8 cellular contexts compared by ENCODE assay signal in genomic region chr19:1132625-1133383, GRCh38. TPM values are rescaled to one million over a fixed set of nuclear protein-coding genes. Genes with fewer than 3 reads are reported as not detected.
DNase-seq lines count a peak whose midpoint lies in the region; ATAC-seq, FAIRE-seq and TF ChIP-seq lines count a peak whose summit lies in the region.

No MANE protein-coding gene starts in this region.

- H3K4me2 ChIP-seq in fibroblast of lung (ENCODE audit: extremely low read depth, insufficient read depth, low read length) = peak overlapping the region; percentile 85

- H3K36me3 ChIP-seq in ACC112 (ENCODE audit: insufficient read depth, low read length) (peaks cover 16% of the 10 kb centered on the region; the same call in 1 of the 2 replicates), fibroblast of lung (ENCODE audit: control insufficient read depth, insufficient read depth, low read length) (peaks cover 15% of the 10 kb centered on the region), gastrocnemius medialis (no peaks in the 10 kb centered on the region)

- in situ Hi-C loops in gastrocnemius medialis (cut with MboI; ENCODE audit: low sequenced_read_pairs in 4 of 4) = no loop called here

- peak; percentile 1 for ATAC-seq in GM21515 (IDR thresholded peaks at IDR 0.05; ENCODE audit: unreplicated experiment)
- ATAC-seq in gastrocnemius medialis = no peak

- no peaks in the 10 kb centered on the region for H3K27me3 Mint-ChIP-seq in T-helper 1 cell treated with Interleukin-12 subunit alpha and Interleukin-12 subunit beta and Interleukin-4 antibody, amounts not matched to agents 30 μg/mL and 1 μg/mL, for 36 hours (ENCODE audit: low read depth)

- H3K4me1 ChIP-seq in ACC112 (ENCODE audit: control insufficient read depth, insufficient read depth, low read length, unreplicated experiment) = peaks cover 12% of the 10 kb centered on the region
- peaks cover 4% of the 10 kb centered on the region for H3K4me1 ChIP-seq in fibroblast of lung (ENCODE audit: control insufficient read depth, extremely low read depth, insufficient read depth, low read length)
- peaks cover 21 to 32% of the 10 kb centered on the region in 2 donors for H3K4me1 ChIP-seq in gastrocnemius medialis

- no peak for TF ChIP-seq POLR2A in gastrocnemius medialis (IDR thresholded peaks at IDR 0.05)

- peak overlapping the region; percentile 82 for H3K27ac Mint-ChIP-seq in T-helper 1 cell treated with Interleukin-12 subunit alpha and Interleukin-12 subunit beta and Interleukin-4 antibody, amounts not matched to agents 30 μg/mL and 1 μg/mL, for 36 hours

- H3K4me1 Mint-ChIP-seq in T-helper 1 cell treated with Interleukin-12 subunit alpha and Interleukin-12 subunit beta and Interleukin-4 antibody, amounts not matched to agents 30 μg/mL and 1 μg/mL, for 36 hours (ENCODE audit: low read depth) = peaks cover 18% of the 10 kb centered on the region

- H3K27me3 ChIP-seq in ACC112 (ENCODE audit: insufficient read depth, low read length) (no peaks in the 10 kb centered on the region), fibroblast of lung (ENCODE audit: control insufficient read depth, insufficient read depth, low read length) (no peaks in the 10 kb centered on the region), gastrocnemius medialis (no peaks in the 10 kb centered on the region)

- H3K4me3 Mint-ChIP-seq in T-helper 1 cell treated with Interleukin-12 subunit alpha and Interleukin-12 subunit beta and Interleukin-4 antibody, amounts not matched to agents 30 μg/mL and 1 μg/mL, for 36 hours = peak overlapping the region; percentile 86

- no peaks in the 10 kb centered on the region for H3K9me3 ChIP-seq in fibroblast of lung (ENCODE audit: control insufficient read depth, insufficient read depth, low read depth, low read length)
- H3K9me3 ChIP-seq in gastrocnemius medialis = no peaks in the 10 kb centered on the region

- H3K36me3 Mint-ChIP-seq in T-helper 1 cell treated with Interleukin-12 subunit alpha and Interleukin-12 subunit beta and Interleukin-4 antibody, amounts not matched to agents 30 μg/mL and 1 μg/mL, for 36 hours (ENCODE audit: low read depth) = peaks cover 8% of the 10 kb centered on the region

- H3K79me2 ChIP-seq in ACC112 (ENCODE audit: control insufficient read depth, insufficient read depth, low read length, unreplicated experiment) = peaks cover 50% of the 10 kb centered on the region
- H3K79me2 ChIP-seq in fibroblast of lung (ENCODE audit: control insufficient read depth, insufficient read depth, low read length) = peaks cover 58% of the 10 kb centered on the region

- no peak for DNase-seq in fibroblast of lung (ENCODE audit: low read depth in 2 of 2)
- no peak for DNase-seq in gastrocnemius medialis
- no peak for DNase-seq in H4 (ENCODE audit: low spot score)
- no peak for DNase-seq in HTR-8/SVneo (ENCODE audit: insufficient read length, low spot score)
- no peak for DNase-seq in NCI-H2081 treated with DMSO at 0.1 percent for 48 hours (lab: John Stamatoyannopoulos, UW)

- H3K27ac ChIP-seq in ACC112 (ENCODE audit: low read depth, low read length) (peak overlapping the region; percentile 74), fibroblast of lung (ENCODE audit: insufficient read depth, low read length) (peak overlapping the region; percentile 98), gastrocnemius medialis (peak overlapping the region; percentile 56 to 81 (median 76))

- FAIRE-seq in HTR-8/SVneo (lab: Jason Lieb, UNC) = no peak

- peak overlapping the region; percentile 98 for H3K9ac ChIP-seq in fibroblast of lung (ENCODE audit: insufficient read depth, low read length)

- intact Hi-C loops in gastrocnemius medialis (cut with DNase I; ENCODE audit: low total_unique reads) = loop anchor here (2.0 to 5.0 kb wide), 2 partner anchors 40 to 59 kb away; no protein-coding TSS in a partner anchor

- peak overlapping the region; percentile 75 for H3K4me3 ChIP-seq in ACC112 (ENCODE audit: low read depth, low read length)
- H3K4me3 ChIP-seq in fibroblast of lung (replicated peaks in 1 of 4; ENCODE audit: control extremely low read depth in 1 of 4, insufficient read depth in 1 of 4, low read depth in 3 of 4, low read length in 4 of 4) = peak overlapping the region in 3 of 4 experiments; percentile 34 to 87 (median 67)
- peak overlapping the region; percentile 56 to 69 (median 61) for H3K4me3 ChIP-seq in gastrocnemius medialis

- no peaks in the 10 kb centered on the region for H4K20me1 ChIP-seq in fibroblast of lung (ENCODE audit: control insufficient read depth, extremely low read depth, insufficient read depth, low read length)

- TF ChIP-seq CTCF in fibroblast of lung (conservative IDR thresholded peaks at IDR 0.05 in 1 of 2, IDR thresholded peaks at IDR 0.05 in 1 of 2; ENCODE audit: low read depth in 1 of 2, low read length in 2 of 2) (no peak), gastrocnemius medialis (IDR thresholded peaks at IDR 0.05 in 4 of 5, conservative IDR thresholded peaks at IDR 0.05 in 1 of 5) (no peak)

- H3K9me3 Mint-ChIP-seq in T-helper 1 cell treated with Interleukin-12 subunit alpha and Interleukin-12 subunit beta and Interleukin-4 antibody, amounts not matched to agents 30 μg/mL and 1 μg/mL, for 36 hours = no peaks in the 10 kb centered on the region

- H2AFZ ChIP-seq in ACC112 (ENCODE audit: low read length, unreplicated experiment) (no peak overlapping the region), fibroblast of lung (ENCODE audit: low read length) (no peak overlapping the region)

RNA-seq across cellular contexts. Expression of gene GPX4, which starts 29.0 kb away (rescaled TPM):
- total RNA-seq in fibroblast of lung (428 and 430 TPM in 2 replicates), gastrocnemius medialis (100 to 1,000 TPM; 616 to 907 (median 819) TPM)
- polyA plus RNA-seq in fibroblast of lung = 325 and 473 TPM in 2 replicates
- 392 and 625 TPM in 2 replicates for polyA plus RNA-seq in fibroblast of lung (2012)
- 298 and 306 TPM in 2 replicates for polyA minus RNA-seq in fibroblast of lung (ENCODE audit: low replicate concordance)
- 470 and 493 TPM in 2 replicates for total RNA-seq in H4 (2014; rRNA removed; shearing (Covaris generic))

RNA-seq across cellular contexts. Expression of gene POLR2E, which starts 37.6 kb away (rescaled TPM):
- total RNA-seq in fibroblast of lung = 55.2 and 55.5 TPM in 2 replicates
- 130 and 214 TPM in 2 replicates for polyA plus RNA-seq in fibroblast of lung
- 267 and 396 TPM in 2 replicates for polyA plus RNA-seq in fibroblast of lung (2012)
- 169 and 202 TPM in 2 replicates for polyA minus RNA-seq in fibroblast of lung (ENCODE audit: low replicate concordance)
- 100 to 1,000 TPM; 118 to 263 (median 228) TPM for total RNA-seq in gastrocnemius medialis
- 237 and 244 TPM in 2 replicates for total RNA-seq in H4 (2014; rRNA removed; shearing (Covaris generic))

RNA-seq across cellular contexts. Expression of gene SBNO2, which starts 41.3 kb away (rescaled TPM):
- total RNA-seq in fibroblast of lung (49.6 and 55.8 TPM in 2 replicates), gastrocnemius medialis (10 to 100 TPM; 22.2 to 49.8 (median 30.9) TPM)
- 12.6 and 14.3 TPM in 2 replicates for polyA plus RNA-seq in fibroblast of lung
- 33.0 and 34.3 TPM in 2 replicates for polyA plus RNA-seq in fibroblast of lung (2012)
- 72.0 and 92.9 TPM in 2 replicates for polyA minus RNA-seq in fibroblast of lung (ENCODE audit: low replicate concordance)
- 8.6 and 14.8 TPM in 2 replicates for total RNA-seq in H4 (2014; rRNA removed; shearing (Covaris generic))
